Comparison of ENCODE assay signal across 17 cellular contexts in the genomic region with DNA sequence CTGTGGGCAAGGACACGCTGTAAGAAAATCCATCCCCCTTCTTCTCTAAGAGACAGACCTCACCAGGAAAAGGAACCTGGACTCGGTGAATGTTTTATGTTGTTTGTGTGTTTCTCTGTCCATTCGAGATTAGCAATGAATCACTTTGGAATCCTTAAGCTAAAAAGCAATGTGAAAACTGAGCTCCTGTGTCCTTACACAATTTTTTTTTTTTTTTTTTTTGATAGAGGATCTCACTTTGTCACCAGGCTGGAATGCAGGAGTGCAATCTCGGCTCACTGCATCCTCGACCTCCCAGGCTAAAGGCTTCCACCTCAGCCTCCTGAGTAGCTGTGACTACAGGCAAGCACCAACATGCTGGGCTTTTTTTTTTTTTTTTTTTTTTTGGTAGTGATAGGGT.
DNase-seq lines count a peak whose midpoint lies in the region; ATAC-seq and TF ChIP-seq lines count a peak whose summit lies in the region.
"Had no signal": no experiment of that assay in that cellular context is flagged by ENCODE, and none has a peak within 500 bp of the region (broad histone marks: within the 10 kb centered on the region; RNA-seq: fewer than 3 reads in every experiment).

No MANE protein-coding gene starts in this region.

- no peak for ATAC-seq in GM18517 (IDR thresholded peaks at IDR 0.05; ENCODE audit: unreplicated experiment)
- ATAC-seq: activated T-cell treated with anti-CD3 and anti-CD28 coated beads, Interleukin-2, amount 50 U/mL, for 4 hours; naive thymus-derived CD4-positive, alpha-beta T cell had no signal

- POLR2A ChIA-PET in GM10248 (lab: Yijun Ruan, JAX), result no interaction called here

- CTCF ChIA-PET in GM10248 (lab: Yijun Ruan, JAX), result interaction anchor here (0.7 to 2.2 kb wide), 2 partner anchors 12 to 505 kb away, joined by 4 to 8 read pairs; no protein-coding TSS in a partner anchor

- TF ChIP-seq CTCF in GM10248 (IDR thresholded peaks at IDR 0.05; ENCODE audit: control extremely low read depth, extremely low read depth, low read depth, missing control alignments) (no peak), GM10266 (IDR thresholded peaks at IDR 0.05; ENCODE audit: control insufficient read depth, insufficient read depth, low read depth, missing control alignments) (no peak)

- DNase-seq in EH (ENCODE audit: low read depth), result peak; percentile 77
- DNase-seq in NCI-H226, result peak; percentile 24
- peak; percentile 36 for DNase-seq in fibroblast of gingiva (ENCODE audit: low read depth)
- DNase-seq in non-pigmented ciliary epithelial cell (ENCODE audit: low read depth), result peak; percentile 20
- DNase-seq in GM10248 (ENCODE audit: extremely low spot score), result no peak
- no peak for DNase-seq in GM10266 (ENCODE audit: extremely low spot score)
- DNase-seq in SHP77 (lab: John Stamatoyannopoulos, UW), result no peak
- DNase-seq: activated CD4-positive, alpha-beta memory T cell treated with anti-CD3 and anti-CD28 coated beads for 36 hours; activated T-cell treated with anti-CD3 and anti-CD28 coated beads, Interleukin-2, amount 50 U/mL, for 4 hours; AML-193; dermis blood vessel endothelial cell; GF-D8; MM.1S; naive thymus-derived CD4-positive, alpha-beta T cell; SHP77 treated with DMSO at 0.1 percent for 48 hours; stimulated activated CD4-positive, alpha-beta T cell treated with anti-CD3 and anti-CD28 coated beads, Interleukin-2, amount 100 ng/mL, for 48 hours had no signal

Comparison
In these comparisons a context has a peak if more than half of its experiments do, and no peak if none do; other contexts are left out.
1. DNase-seq: peak in EH (single experiment), NCI-H226 (single experiment), fibroblast of gingiva (single experiment) and non-pigmented ciliary epithelial cell (single experiment); none in GM10248 (single experiment), GM10266 (single experiment) and SHP77 (0 of 2).